ENCODE assay signal across 18 cellular contexts in the genomic region with DNA sequence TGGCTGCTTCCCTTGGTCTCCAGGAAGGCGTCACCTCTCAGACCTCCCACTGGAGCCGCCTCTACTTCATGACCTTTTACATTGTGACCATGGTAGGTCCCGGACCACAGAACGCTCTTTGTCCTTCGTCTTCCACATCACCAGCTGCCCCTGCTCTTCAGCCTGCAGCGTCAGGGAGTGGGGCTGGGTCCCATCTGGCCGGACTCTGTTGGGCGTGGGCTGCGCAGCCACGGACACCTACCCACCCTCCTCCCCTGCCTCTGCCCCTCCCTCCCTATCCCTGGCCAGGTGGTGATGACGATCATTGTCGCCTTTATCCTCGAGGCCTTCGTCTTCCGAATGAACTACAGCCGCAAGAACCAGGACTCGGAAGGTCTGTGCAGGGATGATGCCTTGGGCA. TPM values are rescaled to one million over a fixed set of nuclear protein-coding genes. Genes with fewer than 3 reads are reported as not detected.
DNase-seq lines count a peak whose midpoint lies in the region; ATAC-seq and TF ChIP-seq lines count a peak whose summit lies in the region.
"Had no signal": no experiment of that assay in that cellular context is flagged by ENCODE, and none has a peak within 500 bp of the region (broad histone marks: within the 10 kb centered on the region; RNA-seq: fewer than 3 reads in every experiment).

No MANE protein-coding gene starts in this region.

- no peak overlapping the region for H2AK9ac ChIP-seq in IMR-90 (replicated peaks; ENCODE audit: low read depth, low read length, poor library complexity)

- H3K36me3 ChIP-seq in SK-N-SH (replicated peaks in 1 of 2; ENCODE audit: control insufficient read depth in 1 of 2, insufficient read depth in 2 of 2, low read length in 1 of 2) (peaks cover 0 to 34% of the 10 kb centered on the region in 2 experiments), IMR-90 (ENCODE audit: control insufficient read depth, insufficient read depth, low read length) (peaks cover 19% of the 10 kb centered on the region; the same call in 1 of the 2 replicates)

- no peaks in the 10 kb centered on the region for H3K9me1 ChIP-seq in IMR-90 (ENCODE audit: insufficient read depth, low read length)

- no peak overlapping the region for H3K56ac ChIP-seq in IMR-90 (ENCODE audit: extremely low read depth, insufficient read depth, low read length)

- H4K20me1 ChIP-seq in SK-N-SH (ENCODE audit: insufficient read depth) = no peaks in the 10 kb centered on the region
- H4K20me1 ChIP-seq in IMR-90 (ENCODE audit: insufficient read depth, low read length) = no peaks in the 10 kb centered on the region

- H3K9me2 ChIP-seq in SK-N-SH = no peaks in the 10 kb centered on the region

- BruUV-seq in IMR-90 (replicated peaks; lab: Mats Ljungman, UMichigan) = no TSS peak

- H3K27ac ChIP-seq in SK-N-SH (ENCODE audit: low read depth in 2 of 2, low read length in 1 of 2) (peak overlapping the region in 1 of 2 experiments; percentile 79; a peak in 2 of 4 replicates), IMR-90 (ENCODE audit: insufficient read depth, low read length) (no peak overlapping the region)
- H3K27ac ChIP-seq: 22Rv1 had no signal

- ATAC-seq in SK-N-SH treated with all-trans-retinoic acid at 6 μM for 48 hours (no peak), IMR-90 (ENCODE audit: low read depth) (no peak), GM19324 (IDR thresholded peaks at IDR 0.05; ENCODE audit: low FRiP score, unreplicated experiment) (no peak)
- ATAC-seq in stimulated activated naive CD8-positive, alpha-beta T cell treated with anti-CD3 and anti-CD28 coated beads, Interleukin-15, Interleukin-2, amounts not matched to agents 100 U/mL and 50 U/mL, for 24 hours = no peak
- ATAC-seq: HepG2 had no signal

- intact Hi-C loops in IMR-90 (cut with micrococcal nuclease) = no loop called here

- H2BK15ac ChIP-seq in IMR-90 (ENCODE audit: low read depth, low read length) = no peak overlapping the region; the same call in 2 of the 3 replicates

- no peak overlapping the region; the same call in 1 of the 2 replicates for H3K18ac ChIP-seq in IMR-90 (ENCODE audit: low read depth, low read length)

- no peaks in the 10 kb centered on the region for H3F3A ChIP-seq in SK-N-SH (replicated peaks; ENCODE audit: insufficient read depth)

- no peak overlapping the region for H4K5ac ChIP-seq in IMR-90 (ENCODE audit: low read depth, low read length)

- no peaks in the 10 kb centered on the region for H3K79me1 ChIP-seq in IMR-90 (ENCODE audit: low read depth in 1 of 2, low read length in 2 of 2)

- POLR2A ChIA-PET in SK-N-SH (lab: Yijun Ruan, JAX) = no interaction called here
- POLR2A ChIA-PET in IMR-90 (lab: Charles Lee; ENCODE audit: unreplicated experiment) = no interaction called here

- H3K4ac ChIP-seq in IMR-90 (ENCODE audit: low read depth, low read length) = 0 out of 2 replicates have a peak overlapping the region, but pooled peaks have one; percentile 24

- H3K9ac ChIP-seq in SK-N-SH (no peak overlapping the region), IMR-90 (ENCODE audit: low read depth, low read length) (no peak overlapping the region)

- WGBS in SK-N-SH (ENCODE audit: low lambda C conversion rate) = 84% methylated on average over 14 of the region's 17 CpGs
- 87% methylated on average over 8 of the region's 17 CpGs; no CpG with 5 or more reads in 1 of the 2 experiments for WGBS in IMR-90 (ENCODE audit: extremely low coverage in 2 of 2, insufficient read length in 1 of 2), 2 experiments

- peaks cover 0 to 27% of the 10 kb centered on the region in 2 experiments; a peak in 1 of 4 replicates for H3K4me1 ChIP-seq in SK-N-SH (ENCODE audit: control insufficient read depth in 1 of 2, insufficient read depth in 2 of 2, low read depth in 1 of 2, low read length in 1 of 2)
- H3K4me1 ChIP-seq in IMR-90 (ENCODE audit: control insufficient read depth, insufficient read depth, low read length) = peaks cover 10% of the 10 kb centered on the region
- H3K4me1 ChIP-seq: Caco-2 had no signal

- dilution Hi-C loops in IMR-90 (cut with HindIII; ENCODE audit: low sequenced_read_pairs, unreplicated experiment) = no loop called here

- no peak for TF ChIP-seq RAD21 in SK-N-SH (IDR thresholded peaks at IDR 0.05; ENCODE audit: low read length)
- TF ChIP-seq RAD21 in IMR-90 (IDR thresholded peaks at IDR 0.05; ENCODE audit: low read length) = no peak

- no peak overlapping the region for H2AFZ ChIP-seq in SK-N-SH (ENCODE audit: low read depth)
- H2AFZ ChIP-seq in IMR-90 (replicated peaks; ENCODE audit: low read length, poor library complexity) = no peak overlapping the region

- H2BK20ac ChIP-seq in IMR-90 (ENCODE audit: low read depth, low read length) = no peak overlapping the region

- TF ChIP-seq EP300 in SK-N-SH (IDR thresholded peaks at IDR 0.05; ENCODE audit: borderline replicate concordance in 1 of 2, low read depth in 1 of 2, low read length in 1 of 2) = no peak

- no peak overlapping the region for H2BK5ac ChIP-seq in IMR-90 (ENCODE audit: low read depth, low read length, poor library complexity, severe bottlenecking)

- no peaks in the 10 kb centered on the region for H3K79me2 ChIP-seq in SK-N-SH (ENCODE audit: insufficient read depth)

- no peaks in the 10 kb centered on the region for H3K27me3 ChIP-seq in SK-N-SH (ENCODE audit: insufficient read depth)
- H3K27me3 ChIP-seq in IMR-90 (ENCODE audit: control insufficient read depth, insufficient read depth, low read length) = no peaks in the 10 kb centered on the region

- in situ Hi-C loops in IMR-90 (cut with MboI; ENCODE audit: low sequenced_read_pairs) = no loop called here

- peak; percentile 77 for DNase-seq in SK-N-SH
- no peak for DNase-seq in IMR-90
- peak; percentile 32 for DNase-seq in globus pallidus (ENCODE audit: low spot score)
- peak; percentile 46 for DNase-seq in pons (ENCODE audit: low spot score)
- DNase-seq in stimulated activated naive CD8-positive, alpha-beta T cell treated with anti-CD3 and anti-CD28 coated beads, Interleukin-15, Interleukin-2, amounts not matched to agents 100 U/mL and 50 U/mL, for 24 hours = no peak
- DNase-seq in activated CD4-positive, CD25-positive, alpha-beta regulatory T cell (lab: John Stamatoyannopoulos, UW) = no peak
- DNase-seq: Caco-2, KG1, NCI-H1105 treated with DMSO at 0.1 percent for 48 hours, NCI-H1694, NCI-H2081 treated with DMSO at 0.1 percent for 48 hours, NCI-H446 treated with DMSO at 0.1 percent for 48 hours, NCI-H69, SHP77 had no signal

- H2BK120ac ChIP-seq in IMR-90 (ENCODE audit: low read depth, low read length) = no peak overlapping the region

- H3K4me2 ChIP-seq in SK-N-SH (no peak overlapping the region), IMR-90 (ENCODE audit: low read depth, low read length) (no peak overlapping the region)

- CTCF ChIA-PET in SK-N-SH (lab: Yijun Ruan, JAX) = no interaction called here
- CTCF ChIA-PET in IMR-90 (lab: Yijun Ruan, JAX) = no interaction called here

- no peak overlapping the region for H3K23ac ChIP-seq in IMR-90 (ENCODE audit: low read depth, low read length)

- no peak for TF ChIP-seq CTCF in SK-N-SH (IDR thresholded peaks at IDR 0.05)
- TF ChIP-seq CTCF in IMR-90 (conservative IDR thresholded peaks at IDR 0.05; ENCODE audit: low read depth, low read length) = no peak

- 0 out of 2 replicates have a peak overlapping the region, but pooled peaks have one; percentile 26 for H4K91ac ChIP-seq in IMR-90 (ENCODE audit: insufficient read depth, low read depth, low read length)

- H3K14ac ChIP-seq in IMR-90 (replicated peaks; ENCODE audit: low read depth, low read length) = no peak overlapping the region

- H2AK5ac ChIP-seq in IMR-90 (ENCODE audit: low read depth, low read length) = peak overlapping the region; percentile 85; the same call in 1 of the 2 replicates

- H4K8ac ChIP-seq in IMR-90 (ENCODE audit: low read depth in 2 of 2, low read length in 2 of 2) = no peak overlapping the region

- H3K4me3 ChIP-seq in SK-N-SH (ENCODE audit: low read depth in 2 of 2, low read length in 1 of 2) (no peak overlapping the region), IMR-90 (ENCODE audit: insufficient read depth, low read depth, low read length) (no peak overlapping the region)

- TF ChIP-seq POLR2A in IMR-90 (IDR thresholded peaks at IDR 0.05; ENCODE audit: low read depth, low read length) = no peak

- H3K9me3 ChIP-seq in SK-N-SH = no peaks in the 10 kb centered on the region
- H3K9me3 ChIP-seq in IMR-90 (ENCODE audit: control insufficient read depth, insufficient read depth, low read length) = no peaks in the 10 kb centered on the region
- H3K9me3 ChIP-seq: Caco-2 had no signal

TF ChIP-seq in SK-N-SH treated with all-trans-retinoic acid at 6 μM for 48 hours, 23 proteins besides CTCF, POLR2A, EP300 and RAD21:
- TF ChIP-seq SNAI2 (CRISPR knock-in tag; IDR thresholded peaks at IDR 0.05) (no peak), ZFP30 (CRISPR knock-in tag; IDR thresholded peaks at IDR 0.05) (no peak)

TF ChIP-seq in IMR-90, 13 proteins besides CTCF, POLR2A, EP300 and RAD21:
- no peak for TF ChIP-seq MXI1 (IDR thresholded peaks at IDR 0.05; ENCODE audit: borderline replicate concordance, low read depth, low read length)
- TF ChIP-seq, protein P1, sequence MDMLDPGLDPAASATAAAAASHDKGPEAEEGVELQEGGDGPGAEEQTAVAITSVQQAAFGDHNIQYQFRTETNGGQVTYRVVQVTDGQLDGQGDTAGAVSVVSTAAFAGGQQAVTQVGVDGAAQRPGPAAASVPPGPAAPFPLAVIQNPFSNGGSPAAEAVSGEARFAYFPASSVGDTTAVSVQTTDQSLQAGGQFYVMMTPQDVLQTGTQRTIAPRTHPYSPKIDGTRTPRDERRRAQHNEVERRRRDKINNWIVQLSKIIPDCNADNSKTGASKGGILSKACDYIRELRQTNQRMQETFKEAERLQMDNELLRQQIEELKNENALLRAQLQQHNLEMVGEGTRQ (IDR thresholded peaks at IDR 0.05; ENCODE audit: low read depth, low read length) = no peak

RNA-seq across cellular contexts. Expression of gene SLC8B1, which starts 43.3 kb away (rescaled TPM):
- 12.0 and 12.9 TPM in 2 replicates for polyA plus RNA-seq in SK-N-SH (2012; rRNA removed)
- 6.1 and 6.3 TPM in 2 replicates for polyA plus RNA-seq in SK-N-SH (2012; cell fraction: cytosol; rRNA removed)
- polyA plus RNA-seq in SK-N-SH (2012; cell fraction: nucleus; rRNA removed) = 45.4 and 66.1 TPM in 2 replicates
- 4.1 and 5.0 TPM in 2 replicates for total RNA-seq in IMR-90 (2012; rRNA removed)
- 9.7 and 10.2 TPM in 2 replicates for polyA plus RNA-seq in IMR-90 (2012; rRNA removed)
- 12.0 and 13.9 TPM in 2 replicates for polyA plus RNA-seq in IMR-90 (2012; cell fraction: cytosol; rRNA removed)
- polyA plus RNA-seq in IMR-90 (2012; cell fraction: nucleus; rRNA removed; ENCODE audit: low replicate concordance) = 31.3 and 40.1 TPM in 2 replicates

Comparison
In these comparisons a context has a peak if more than half of its experiments do, and no peak if none do; other contexts are left out.
1. DNase-seq: peak in SK-N-SH (single experiment), globus pallidus (single experiment) and pons (single experiment); none in IMR-90 (single experiment), stimulated activated naive CD8-positive, alpha-beta T cell treated with anti-CD3 and anti-CD28 coated beads, Interleukin-15, Interleukin-2, amounts not matched to agents 100 U/mL and 50 U/mL, for 24 hours (single experiment) and activated CD4-positive, CD25-positive, alpha-beta regulatory T cell (0 of 4).